Comparison of ENCODE assay signal across 8 cellular contexts in the genomic region with DNA sequence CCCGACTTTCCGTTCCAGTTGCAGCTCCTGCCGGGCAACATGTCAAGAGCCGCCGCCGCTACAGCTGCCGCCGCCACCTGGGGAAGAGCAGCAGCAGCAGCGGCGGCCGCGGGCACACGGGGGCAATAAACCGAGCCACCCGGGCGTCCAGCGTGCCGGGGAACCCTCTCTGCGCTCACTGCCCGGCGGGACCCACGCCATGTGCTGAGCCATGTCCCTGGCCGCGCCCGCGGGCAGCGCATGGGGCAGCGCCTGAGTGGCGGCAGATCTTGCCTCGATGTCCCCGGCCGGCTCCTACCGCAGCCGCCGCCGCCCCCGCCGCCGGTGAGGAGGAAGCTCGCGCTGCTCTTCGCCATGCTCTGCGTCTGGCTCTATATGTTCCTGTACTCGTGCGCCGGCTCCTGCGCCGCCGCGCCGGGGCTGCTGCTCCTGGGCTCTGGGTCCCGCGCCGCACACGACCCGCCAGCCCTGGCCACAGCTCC. TPM values are rescaled to one million over a fixed set of nuclear protein-coding genes. Genes with fewer than 3 reads are reported as not detected.
A peak's percentile ranks its signal among the peaks of the same experiment; 100 is the strongest.
DNase-seq lines count a peak whose midpoint lies in the region; ATAC-seq and TF ChIP-seq lines count a peak whose summit lies in the region.

No MANE protein-coding gene starts in this region.

- peak overlapping the region; percentile 97 for H3K27ac Mint-ChIP-seq in activated CD4-positive, alpha-beta T cell treated with anti-CD3 and anti-CD28 coated beads, Interleukin-2, amount 10 ng/mL, durations not matched to agents 24 days and 14 days

- no peak for TF ChIP-seq EP300 in gastroesophageal sphincter (IDR thresholded peaks at IDR 0.05)

- peaks cover 17% of the 10 kb centered on the region for H3K27me3 Mint-ChIP-seq in activated CD4-positive, alpha-beta T cell treated with anti-CD3 and anti-CD28 coated beads, Interleukin-2, amount 10 ng/mL, durations not matched to agents 24 days and 14 days

- H3K27ac ChIP-seq in gastroesophageal sphincter (peak overlapping the region; percentile 8 to 85 (median 80)), rectal smooth muscle tissue (ENCODE audit: low read depth, low read length) (no peak overlapping the region)

- ATAC-seq in HG03432 (IDR thresholded peaks at IDR 0.05; ENCODE audit: unreplicated experiment) (peak; percentile 11), gastroesophageal sphincter (no peak), HG02970 (IDR thresholded peaks at IDR 0.05; ENCODE audit: low FRiP score, unreplicated experiment) (no peak)

- H3K9me3 Mint-ChIP-seq in activated CD4-positive, alpha-beta T cell treated with anti-CD3 and anti-CD28 coated beads, Interleukin-2, amount 10 ng/mL, durations not matched to agents 24 days and 14 days, result no peaks in the 10 kb centered on the region

- peaks cover 20% of the 10 kb centered on the region for H3K36me3 Mint-ChIP-seq in activated CD4-positive, alpha-beta T cell treated with anti-CD3 and anti-CD28 coated beads, Interleukin-2, amount 10 ng/mL, durations not matched to agents 24 days and 14 days (ENCODE audit: low read depth)

- H3K4me3 ChIP-seq in gastroesophageal sphincter, result peak overlapping the region; percentile 37 to 72
- H3K4me3 ChIP-seq in rectal smooth muscle tissue (ENCODE audit: low read length), result peak overlapping the region; percentile 63

- H3K4me1 Mint-ChIP-seq in activated CD4-positive, alpha-beta T cell treated with anti-CD3 and anti-CD28 coated beads, Interleukin-2, amount 10 ng/mL, durations not matched to agents 24 days and 14 days, result peaks cover 58% of the 10 kb centered on the region

- H3K4me1 ChIP-seq in gastroesophageal sphincter (peaks cover 0 to 78% (median 29%) of the 10 kb centered on the region in 3 donors), rectal smooth muscle tissue (ENCODE audit: control insufficient read depth, insufficient read depth, low read length) (peaks cover 5% of the 10 kb centered on the region)

- no peak for TF ChIP-seq POLR2A in gastroesophageal sphincter (IDR thresholded peaks at IDR 0.05)

- H3K9me3 ChIP-seq in gastroesophageal sphincter, result no peaks in the 10 kb centered on the region

- 0% methylated on average over 8 to 13 of the region's 56 CpGs for WGBS in gastroesophageal sphincter (ENCODE audit: low coverage in 1 of 2), 2 donors

- DNase-seq in NCI-H1092 treated with DMSO at 0.1 percent for 48 hours (lab: John Stamatoyannopoulos, UW) (peak; percentile 30), NCI-H1092 (lab: John Stamatoyannopoulos, UW) (no peak), cortex of kidney (lab: John Stamatoyannopoulos, UW) (no peak)
- DNase-seq in activated CD4-positive, alpha-beta T cell treated with anti-CD3 and anti-CD28 coated beads, Interleukin-2, amount 10 ng/mL, durations not matched to agents 24 days and 14 days, result peak; percentile 82

- H3K4me3 Mint-ChIP-seq in activated CD4-positive, alpha-beta T cell treated with anti-CD3 and anti-CD28 coated beads, Interleukin-2, amount 10 ng/mL, durations not matched to agents 24 days and 14 days, result peak overlapping the region; percentile 91

- H3K27me3 ChIP-seq in gastroesophageal sphincter (peaks cover 89% of the 10 kb centered on the region), rectal smooth muscle tissue (ENCODE audit: control insufficient read depth, insufficient read depth, low read length) (peaks cover 60% of the 10 kb centered on the region)

- intact Hi-C loops in activated CD4-positive, alpha-beta T cell treated with anti-CD3 and anti-CD28 coated beads, Interleukin-2, amount 10 ng/mL, durations not matched to agents 24 days and 14 days (cut with micrococcal nuclease), result loop anchor here (2.0 to 10.0 kb wide), 5 partner anchors 101 to 964 kb away; no protein-coding TSS in a partner anchor

- peak in 1 of 4 experiments; percentile 6 for TF ChIP-seq CTCF in gastroesophageal sphincter (IDR thresholded peaks at IDR 0.05)

- no peaks in the 10 kb centered on the region for H3K36me3 ChIP-seq in gastroesophageal sphincter
- H3K36me3 ChIP-seq in rectal smooth muscle tissue (ENCODE audit: control insufficient read depth, insufficient read depth, low read length), result no peaks in the 10 kb centered on the region

- no peak overlapping the region for H3K9ac ChIP-seq in rectal smooth muscle tissue (ENCODE audit: low read length)

RNA-seq across cellular contexts. Expression of a gene that starts 0.4 kb away (rescaled TPM):
- 19.6 and 20.8 TPM in 2 replicates for total RNA-seq in activated CD4-positive, alpha-beta T cell treated with anti-CD3 and anti-CD28 coated beads, Interleukin-2, amount 10 ng/mL, durations not matched to agents 24 days and 14 days
- 1 to 10 TPM; 2.6 to 4.2 (median 3.1) TPM for total RNA-seq in gastroesophageal sphincter

Comparison
In these comparisons a context has a peak if more than half of its experiments do, and no peak if none do; other contexts are left out.
1. DNase-seq: peak in NCI-H1092 treated with DMSO at 0.1 percent for 48 hours (single experiment) and activated CD4-positive, alpha-beta T cell treated with anti-CD3 and anti-CD28 coated beads, Interleukin-2, amount 10 ng/mL, durations not matched to agents 24 days and 14 days (single experiment); none in NCI-H1092 (single experiment) and cortex of kidney (single experiment).